Comparison of ENCODE assay signal across 23 cellular contexts in genomic region chr5:3317051-3317795, GRCh38.
DNase-seq lines count a peak whose midpoint lies in the region; ATAC-seq and TF ChIP-seq lines count a peak whose summit lies in the region.
"Had no signal": no experiment of that assay in that cellular context is flagged by ENCODE, and none has a peak within 500 bp of the region (broad histone marks: within the 10 kb centered on the region; RNA-seq: fewer than 3 reads in every experiment).

No MANE protein-coding gene starts in this region.

- no peaks in the 10 kb centered on the region for H4K20me1 ChIP-seq in GM23248 (ENCODE audit: insufficient read depth)
- H4K20me1 ChIP-seq in smooth muscle cell (ENCODE audit: low read depth): no peaks in the 10 kb centered on the region

- H3K36me3 ChIP-seq in GM23248 (ENCODE audit: low read depth): no peaks in the 10 kb centered on the region
- H3K36me3 ChIP-seq in smooth muscle cell (ENCODE audit: low read depth): no peaks in the 10 kb centered on the region
- no peaks in the 10 kb centered on the region for H3K36me3 ChIP-seq in aorta (ENCODE audit: control insufficient read depth in 1 of 2, insufficient read depth in 2 of 2, low read length in 1 of 2)
- H3K36me3 ChIP-seq: MG63 had no signal

- no peak overlapping the region for H3K9ac ChIP-seq in GM23248
- no peak overlapping the region for H3K9ac ChIP-seq in smooth muscle cell (ENCODE audit: low read depth)

- DNase-seq in GM23248: peak; percentile 40
- DNase-seq in NCI-H748 treated with DMSO at 0.1 percent for 48 hours (lab: John Stamatoyannopoulos, UW): peak; percentile 55
- peak; percentile 25 for DNase-seq in astrocyte of the hippocampus (ENCODE audit: low read depth, low spot score)
- peak; percentile 29 for DNase-seq in islet precursor cell
- no peak for DNase-seq in smooth muscle cell (lab: John Stamatoyannopoulos, UW; ENCODE audit: unreplicated experiment)
- DNase-seq in NK-92 (lab: John Stamatoyannopoulos, UW; ENCODE audit: unreplicated experiment): no peak
- no peak for DNase-seq in aorta
- DNase-seq: CD4-positive, alpha-beta T cell; COR-L47; DMS79; H9; HFFc6; Karpas-422; MG63; NCI-H1048; NCI-H1417 treated with DMSO at 0.1 percent for 48 hours; NCI-H187 treated with DMSO at 0.1 percent for 48 hours; NCI-H2171; NCI-H345; NCI-H524 treated with DMSO at 0.1 percent for 48 hours had no signal

- H3K79me2 ChIP-seq in GM23248 (ENCODE audit: insufficient read depth) (no peaks in the 10 kb centered on the region), smooth muscle cell (ENCODE audit: low read depth) (no peaks in the 10 kb centered on the region)

- intact Hi-C loops in aorta (cut with DNase I): no loop called here

- H3K27me3 ChIP-seq in GM23248 (replicated peaks; ENCODE audit: insufficient read depth) (no peaks in the 10 kb centered on the region), smooth muscle cell (ENCODE audit: low read depth) (no peaks in the 10 kb centered on the region), aorta (ENCODE audit: control insufficient read depth in 1 of 2, insufficient read depth in 2 of 2, low read length in 1 of 2) (no peaks in the 10 kb centered on the region)
- H3K27me3 ChIP-seq: MG63 had no signal

- H3K9me3 ChIP-seq in GM23248 (ENCODE audit: low read depth) (no peaks in the 10 kb centered on the region), smooth muscle cell (replicated peaks; ENCODE audit: low read depth) (no peaks in the 10 kb centered on the region), aorta (ENCODE audit: control insufficient read depth, low read length) (peaks cover 6% of the 10 kb centered on the region)
- H3K9me3 ChIP-seq: A549 had no signal

- H3K4me3 ChIP-seq in GM23248: no peak overlapping the region
- H3K4me3 ChIP-seq in smooth muscle cell: no peak overlapping the region
- H3K4me3 ChIP-seq in aorta (ENCODE audit: low read length in 2 of 2): no peak overlapping the region
- H3K4me3 ChIP-seq: A549, MG63 had no signal

- no peak for ATAC-seq in aorta (ENCODE audit: low FRiP score)
- ATAC-seq: A549, Panc1, Right ventricle myocardium inferior had no signal

- H3K9me2 ChIP-seq in GM23248 (ENCODE audit: insufficient read depth): no peaks in the 10 kb centered on the region

- H3F3A ChIP-seq in GM23248 (ENCODE audit: insufficient read depth): no peaks in the 10 kb centered on the region
- no peaks in the 10 kb centered on the region for H3F3A ChIP-seq in smooth muscle cell (ENCODE audit: low read depth)

- no peak overlapping the region for H3K4me2 ChIP-seq in GM23248 (ENCODE audit: unreplicated experiment)
- no peak overlapping the region for H3K4me2 ChIP-seq in smooth muscle cell
- H3K4me2 ChIP-seq: A549 had no signal

- no peak for TF ChIP-seq CTCF in smooth muscle cell (IDR thresholded peaks at IDR 0.05; ENCODE audit: borderline replicate concordance, insufficient read depth, poor library complexity, severe bottlenecking)

- 53 to 61% methylated on average over 10 of the region's 10 CpGs for WGBS in GM23248 (ENCODE audit: low coverage in 1 of 2, low lambda C conversion rate in 2 of 2, missing lambda C conversion rate in 2 of 2), 2 experiments
- 85% methylated on average over 10 of the region's 10 CpGs for WGBS in smooth muscle cell (ENCODE audit: low lambda C conversion rate)
- WGBS in aorta, 2 donors: 59 to 66% methylated on average over 10 of the region's 10 CpGs

- H2AFZ ChIP-seq in GM23248 (no peak overlapping the region), smooth muscle cell (ENCODE audit: low read depth) (no peak overlapping the region)

- in situ Hi-C loops in GM23248 (cut with MboI): no loop called here

- H3K27ac ChIP-seq in GM23248: no peak overlapping the region
- no peak overlapping the region for H3K27ac ChIP-seq in smooth muscle cell (ENCODE audit: low read depth)
- H3K27ac ChIP-seq in aorta (ENCODE audit: low read depth in 1 of 2, low read length in 2 of 2): no peak overlapping the region
- H3K27ac ChIP-seq: A549 had no signal

- 0 out of 2 replicates have a peak, but pooled peaks cover 4% of the 10 kb centered on the region for H3K4me1 ChIP-seq in GM23248 (ENCODE audit: insufficient read depth)
- no peaks in the 10 kb centered on the region for H3K4me1 ChIP-seq in smooth muscle cell (ENCODE audit: low read depth)
- no peaks in the 10 kb centered on the region for H3K4me1 ChIP-seq in aorta (ENCODE audit: control insufficient read depth in 1 of 2, insufficient read depth in 2 of 2, low read length in 2 of 2)
- H3K4me1 ChIP-seq: A549 had no signal

Comparison
In these comparisons a context has a peak if more than half of its experiments do, and no peak if none do; other contexts are left out.
1. DNase-seq: peak in GM23248 (single experiment), NCI-H748 treated with DMSO at 0.1 percent for 48 hours (single experiment), astrocyte of the hippocampus (single experiment) and islet precursor cell (single experiment); none in smooth muscle cell (single experiment), NK-92 (single experiment) and aorta (0 of 2).